Comparison of ENCODE assay signal across 20 cellular contexts in the genomic region with DNA sequence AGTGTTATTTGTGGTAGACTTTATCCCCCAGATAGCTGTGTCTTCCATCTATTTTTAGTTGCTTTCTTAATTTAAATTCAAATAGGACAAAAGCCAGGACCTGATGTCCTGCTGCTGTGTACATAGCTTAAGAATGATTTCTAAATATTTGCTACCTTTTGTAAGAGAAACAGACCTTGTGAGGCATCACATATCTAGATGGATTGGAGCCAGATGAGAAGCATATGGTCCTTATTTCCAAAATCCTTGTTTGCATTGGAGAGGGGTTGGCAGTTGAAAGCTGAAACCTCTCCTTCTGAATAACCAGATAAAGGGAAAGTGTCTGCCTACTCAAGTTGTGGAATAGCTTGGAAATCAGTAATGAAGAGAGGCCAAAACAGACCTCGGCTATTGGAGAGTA. TPM values are rescaled to one million over a fixed set of nuclear protein-coding genes. Genes with fewer than 3 reads are reported as not detected.
DNase-seq lines count a peak whose midpoint lies in the region; ATAC-seq and TF ChIP-seq lines count a peak whose summit lies in the region.
"Had no signal": no experiment of that assay in that cellular context is flagged by ENCODE, and none has a peak within 500 bp of the region (broad histone marks: within the 10 kb centered on the region; RNA-seq: fewer than 3 reads in every experiment).

No MANE protein-coding gene starts in this region.

- no peak overlapping the region for H3K4me3 ChIP-seq in fibroblast of lung (replicated peaks in 1 of 4; ENCODE audit: control extremely low read depth in 1 of 4, insufficient read depth in 1 of 4, low read depth in 3 of 4, low read length in 4 of 4)
- H3K4me3 ChIP-seq: thyroid gland had no signal

- no peak overlapping the region for H3K27ac ChIP-seq in fibroblast of lung (ENCODE audit: insufficient read depth, low read length)
- H3K27ac ChIP-seq: thyroid gland had no signal

- H3K4me2 ChIP-seq in fibroblast of lung (ENCODE audit: extremely low read depth, insufficient read depth, low read length), result peak overlapping the region; percentile 30

- ATAC-seq in HG02973 (IDR thresholded peaks at IDR 0.05; ENCODE audit: unreplicated experiment) (no peak), GM21390 (IDR thresholded peaks at IDR 0.05; ENCODE audit: unreplicated experiment) (no peak)
- ATAC-seq: naive thymus-derived CD8-positive, alpha-beta T cell; stimulated activated effector memory CD8-positive, alpha-beta T cell treated with anti-CD3 and anti-CD28 coated beads, Interleukin-12 subunit alpha, Interleukin-12 subunit beta, amount 100 ng/mL, for 72 hours; T-helper 17 cell had no signal

- CTCF ChIA-PET in activated naive CD4-positive, alpha-beta T cell treated with anti-CD3 and anti-CD28 coated beads for 36 hours (lab: Charles Lee), result no interaction called here

- peaks cover 2% of the 10 kb centered on the region for H3K27me3 Mint-ChIP-seq in activated naive CD4-positive, alpha-beta T cell treated with anti-CD3 and anti-CD28 coated beads for 36 hours (ENCODE audit: low read depth)
- H3K27me3 Mint-ChIP-seq: progenitor cell of endocrine pancreas had no signal

- peak; percentile 32 for DNase-seq in DMS53 (lab: John Stamatoyannopoulos, UW)
- DNase-seq in NCI-H1694 (lab: John Stamatoyannopoulos, UW), result peak; percentile 26
- peak; percentile 68 to 93 for DNase-seq in NCI-H524 (lab: John Stamatoyannopoulos, UW)
- DNase-seq in fibroblast of lung (ENCODE audit: low read depth in 2 of 2), result peak in 1 of 2 donors; percentile 30
- no peak for DNase-seq in activated naive CD4-positive, alpha-beta T cell treated with anti-CD3 and anti-CD28 coated beads for 36 hours
- no peak for DNase-seq in SW480 (ENCODE audit: low spot score)
- DNase-seq: activated B cell treated with CpG ODN at 0.5 μM for 24 hours; amniotic stem cell; BE2C; glutamatergic neuron; mammary epithelial cell; naive thymus-derived CD8-positive, alpha-beta T cell; Right ventricle myocardium superior; T-helper 17 cell; thyroid gland had no signal

- no peaks in the 10 kb centered on the region for H3K79me2 ChIP-seq in fibroblast of lung (ENCODE audit: control insufficient read depth, insufficient read depth, low read length)

- no peaks in the 10 kb centered on the region for H4K20me1 ChIP-seq in fibroblast of lung (ENCODE audit: control insufficient read depth, extremely low read depth, insufficient read depth, low read length)

- H3K9me3 Mint-ChIP-seq in activated naive CD4-positive, alpha-beta T cell treated with anti-CD3 and anti-CD28 coated beads for 36 hours, result no peaks in the 10 kb centered on the region
- H3K9me3 Mint-ChIP-seq: activated B cell treated with CpG ODN at 0.5 μM for 24 hours; activated T-helper 2 cell treated with anti-CD3 and anti-CD28 coated beads, Interferon-gamma antibody, Interleukin-2, Interleukin-4, amounts not matched to agents 10 μg/mL and 5 μg/mL and 100 μg/mL, durations not matched to agents 14 hours and 24 hours and 36 hours; stimulated activated effector memory CD8-positive, alpha-beta T cell treated with anti-CD3 and anti-CD28 coated beads, Interleukin-12 subunit alpha, Interleukin-12 subunit beta, amount 100 ng/mL, for 72 hours had no signal

- no peaks in the 10 kb centered on the region for H3K9me3 ChIP-seq in fibroblast of lung (ENCODE audit: control insufficient read depth, insufficient read depth, low read depth, low read length)
- H3K9me3 ChIP-seq: BE2C, thyroid gland had no signal

- intact Hi-C loops in activated naive CD4-positive, alpha-beta T cell treated with anti-CD3 and anti-CD28 coated beads for 36 hours (cut with micrococcal nuclease), result no loop called here

- no peak overlapping the region for H3K27ac Mint-ChIP-seq in activated naive CD4-positive, alpha-beta T cell treated with anti-CD3 and anti-CD28 coated beads for 36 hours
- H3K27ac Mint-ChIP-seq: activated B cell treated with CpG ODN at 0.5 μM for 24 hours; activated T-helper 2 cell treated with anti-CD3 and anti-CD28 coated beads, Interferon-gamma antibody, Interleukin-2, Interleukin-4, amounts not matched to agents 10 μg/mL and 5 μg/mL and 100 μg/mL, durations not matched to agents 14 hours and 24 hours and 36 hours; naive thymus-derived CD8-positive, alpha-beta T cell; progenitor cell of endocrine pancreas; stimulated activated effector memory CD8-positive, alpha-beta T cell treated with anti-CD3 and anti-CD28 coated beads, Interleukin-12 subunit alpha, Interleukin-12 subunit beta, amount 100 ng/mL, for 72 hours; T-helper 17 cell had no signal

- no peak overlapping the region for H3K4me3 Mint-ChIP-seq in activated naive CD4-positive, alpha-beta T cell treated with anti-CD3 and anti-CD28 coated beads for 36 hours
- H3K4me3 Mint-ChIP-seq: activated B cell treated with CpG ODN at 0.5 μM for 24 hours; naive thymus-derived CD8-positive, alpha-beta T cell; stimulated activated effector memory CD8-positive, alpha-beta T cell treated with anti-CD3 and anti-CD28 coated beads, Interleukin-12 subunit alpha, Interleukin-12 subunit beta, amount 100 ng/mL, for 72 hours; T-helper 17 cell had no signal

- H3K4me1 Mint-ChIP-seq in activated naive CD4-positive, alpha-beta T cell treated with anti-CD3 and anti-CD28 coated beads for 36 hours (ENCODE audit: low read depth), result no peaks in the 10 kb centered on the region
- H3K4me1 Mint-ChIP-seq: activated B cell treated with CpG ODN at 0.5 μM for 24 hours; naive thymus-derived CD8-positive, alpha-beta T cell; stimulated activated effector memory CD8-positive, alpha-beta T cell treated with anti-CD3 and anti-CD28 coated beads, Interleukin-12 subunit alpha, Interleukin-12 subunit beta, amount 100 ng/mL, for 72 hours; T-helper 17 cell had no signal

- TF ChIP-seq CTCF in fibroblast of lung (conservative IDR thresholded peaks at IDR 0.05 in 1 of 2, IDR thresholded peaks at IDR 0.05 in 1 of 2; ENCODE audit: low read depth in 1 of 2, low read length in 2 of 2), result no peak

- no peaks in the 10 kb centered on the region for H3K4me1 ChIP-seq in fibroblast of lung (ENCODE audit: control insufficient read depth, extremely low read depth, insufficient read depth, low read length)
- H3K4me1 ChIP-seq: BE2C, thyroid gland had no signal

- no peak overlapping the region for H3K9ac ChIP-seq in fibroblast of lung (ENCODE audit: insufficient read depth, low read length)

- H3K36me3 ChIP-seq in fibroblast of lung (ENCODE audit: control insufficient read depth, insufficient read depth, low read length), result no peaks in the 10 kb centered on the region
- H3K36me3 ChIP-seq: BE2C, thyroid gland had no signal

- no peaks in the 10 kb centered on the region for H3K36me3 Mint-ChIP-seq in activated naive CD4-positive, alpha-beta T cell treated with anti-CD3 and anti-CD28 coated beads for 36 hours (ENCODE audit: low read depth)
- H3K36me3 Mint-ChIP-seq: stimulated activated effector memory CD8-positive, alpha-beta T cell treated with anti-CD3 and anti-CD28 coated beads, Interleukin-12 subunit alpha, Interleukin-12 subunit beta, amount 100 ng/mL, for 72 hours had no signal

- H3K27me3 ChIP-seq in fibroblast of lung (ENCODE audit: control insufficient read depth, insufficient read depth, low read length), result no peaks in the 10 kb centered on the region
- H3K27me3 ChIP-seq: BE2C, thyroid gland had no signal

- H2AFZ ChIP-seq in fibroblast of lung (ENCODE audit: low read length), result no peak overlapping the region

RNA-seq across cellular contexts. Expression of a gene that starts 50.7 kb away (rescaled TPM):
- total RNA-seq in fibroblast of lung, result 1.5 and 3.6 TPM in 2 replicates
- 2.4 and 9.0 TPM in 2 replicates for polyA plus RNA-seq in fibroblast of lung
- 1.7 and 6.5 TPM in 2 replicates for polyA plus RNA-seq in fibroblast of lung (2012)
- polyA minus RNA-seq in fibroblast of lung (ENCODE audit: low replicate concordance), result 3.4 and 4.8 TPM in 2 replicates
- under 1 TPM in 1 of 2 experiments, not detected in 1; 0.07 TPM for total RNA-seq in activated naive CD4-positive, alpha-beta T cell treated with anti-CD3 and anti-CD28 coated beads for 36 hours
- total RNA-seq: activated B cell treated with CpG ODN at 0.5 μM for 24 hours; naive thymus-derived CD8-positive, alpha-beta T cell; T-helper 17 cell had no signal

Comparison
In these comparisons a context has a peak if more than half of its experiments do, and no peak if none do; other contexts are left out.
1. DNase-seq: peak in DMS53 (single experiment), NCI-H1694 (single experiment) and NCI-H524 (2 of 2); none in activated naive CD4-positive, alpha-beta T cell treated with anti-CD3 and anti-CD28 coated beads for 36 hours (single experiment) and SW480 (single experiment).